Comparison of ENCODE assay signal across 8 cellular contexts in genomic region chr13:111203742-111204386, GRCh38.
DNase-seq lines count a peak whose midpoint lies in the region; ATAC-seq and TF ChIP-seq lines count a peak whose summit lies in the region.

No MANE protein-coding gene starts in this region.

- H3K36me3 Mint-ChIP-seq in activated CD8-positive, alpha-beta T cell treated with anti-CD3 and anti-CD28 coated beads for 36 hours (ENCODE audit: low read depth), result peaks cover 19% of the 10 kb centered on the region
- peaks cover 36% of the 10 kb centered on the region for H3K36me3 Mint-ChIP-seq in activated CD8-positive, alpha-beta T cell treated with anti-CD3 and anti-CD28 coated beads, Interleukin-2, amount 10 ng/mL, durations not matched to agents 7 days and 5 days (ENCODE audit: low read depth)
- peaks cover 16% of the 10 kb centered on the region for H3K36me3 Mint-ChIP-seq in WTC11

- H3K9me3 Mint-ChIP-seq in activated CD8-positive, alpha-beta T cell treated with anti-CD3 and anti-CD28 coated beads for 36 hours, result no peaks in the 10 kb centered on the region
- H3K9me3 Mint-ChIP-seq in activated CD8-positive, alpha-beta T cell treated with anti-CD3 and anti-CD28 coated beads, Interleukin-2, amount 10 ng/mL, durations not matched to agents 7 days and 5 days (ENCODE audit: insufficient read depth), result no peaks in the 10 kb centered on the region
- no peaks in the 10 kb centered on the region for H3K9me3 Mint-ChIP-seq in WTC11

- H3K36me3 ChIP-seq in thoracic aorta, result no peaks in the 10 kb centered on the region

- H3K4me1 Mint-ChIP-seq in activated CD8-positive, alpha-beta T cell treated with anti-CD3 and anti-CD28 coated beads for 36 hours (ENCODE audit: low read depth), result peaks cover 59% of the 10 kb centered on the region
- H3K4me1 Mint-ChIP-seq in activated CD8-positive, alpha-beta T cell treated with anti-CD3 and anti-CD28 coated beads, Interleukin-2, amount 10 ng/mL, durations not matched to agents 7 days and 5 days (ENCODE audit: low read depth), result peaks cover 54% of the 10 kb centered on the region
- peaks cover 73% of the 10 kb centered on the region for H3K4me1 Mint-ChIP-seq in WTC11

- peak overlapping the region; percentile 59 to 77 for H3K27ac ChIP-seq in thoracic aorta

- no peak overlapping the region for H3K4me3 Mint-ChIP-seq in activated CD8-positive, alpha-beta T cell treated with anti-CD3 and anti-CD28 coated beads for 36 hours
- no peak overlapping the region for H3K4me3 Mint-ChIP-seq in activated CD8-positive, alpha-beta T cell treated with anti-CD3 and anti-CD28 coated beads, Interleukin-2, amount 10 ng/mL, durations not matched to agents 7 days and 5 days
- no peak overlapping the region; the same call in 1 of the 2 replicates for H3K4me3 Mint-ChIP-seq in WTC11

- intact Hi-C loops in activated CD8-positive, alpha-beta T cell treated with anti-CD3 and anti-CD28 coated beads for 36 hours (cut with micrococcal nuclease), result loop anchor here (10.0 kb wide), 1 partner anchor 139 kb away; no protein-coding TSS in a partner anchor

- DNase-seq in activated CD8-positive, alpha-beta T cell treated with anti-CD3 and anti-CD28 coated beads for 36 hours, result no peak
- no peak for DNase-seq in activated CD8-positive, alpha-beta T cell treated with anti-CD3 and anti-CD28 coated beads, Interleukin-2, amount 10 ng/mL, durations not matched to agents 7 days and 5 days
- no peak for DNase-seq in WTC11 (ENCODE audit: low spot score)
- no peak for DNase-seq in left lobe of liver (ENCODE audit: low spot score)
- DNase-seq in thoracic aorta (ENCODE audit: low spot score), result no peak
- DNase-seq in HCEC 1CT, result no peak
- DNase-seq in NCI-H1694 treated with DMSO at 0.1 percent for 48 hours (lab: John Stamatoyannopoulos, UW), result no peak
- no peak for DNase-seq in stimulated activated CD4-positive, alpha-beta T cell treated with anti-CD3 and anti-CD28 coated beads, Interleukin-2, amount 100 ng/mL, for 48 hours

- POLR2A ChIA-PET in activated CD8-positive, alpha-beta T cell treated with anti-CD3 and anti-CD28 coated beads for 36 hours (lab: Charles Lee), result interaction anchor here (1.6 kb wide), 1 partner anchor 15 kb away, joined by 6 read pairs; no protein-coding TSS in a partner anchor
- POLR2A ChIA-PET in activated CD8-positive, alpha-beta T cell treated with anti-CD3 and anti-CD28 coated beads, Interleukin-2, amount 10 ng/mL, durations not matched to agents 7 days and 5 days (lab: Charles Lee), result no interaction called here
- POLR2A ChIA-PET in WTC11 (lab: Charles Lee), result interaction anchor here (1.4 kb wide), 1 partner anchor 22 kb away, joined by 5 read pairs; no protein-coding TSS in a partner anchor

- ATAC-seq in activated CD8-positive, alpha-beta T cell treated with anti-CD3 and anti-CD28 coated beads for 36 hours, result no peak
- ATAC-seq in activated CD8-positive, alpha-beta T cell treated with anti-CD3 and anti-CD28 coated beads, Interleukin-2, amount 10 ng/mL, durations not matched to agents 7 days and 5 days, result no peak
- ATAC-seq in WTC11 (no peak), left lobe of liver (peak; percentile 5), thoracic aorta (ENCODE audit: insufficient number of reproducible peaks, low FRiP score, low read depth) (no peak)

- no peaks in the 10 kb centered on the region for H3K9me3 ChIP-seq in thoracic aorta

- peak overlapping the region; percentile 52 for H3K27ac Mint-ChIP-seq in activated CD8-positive, alpha-beta T cell treated with anti-CD3 and anti-CD28 coated beads for 36 hours
- H3K27ac Mint-ChIP-seq in activated CD8-positive, alpha-beta T cell treated with anti-CD3 and anti-CD28 coated beads, Interleukin-2, amount 10 ng/mL, durations not matched to agents 7 days and 5 days, result no peak overlapping the region
- H3K27ac Mint-ChIP-seq in WTC11, result peak overlapping the region; percentile 12

- H3K4me1 ChIP-seq in thoracic aorta (ENCODE audit: control insufficient read depth in 1 of 2, low read depth in 2 of 2), result peaks cover 57 to 92% of the 10 kb centered on the region in 2 donors

- no peaks in the 10 kb centered on the region for H3K27me3 Mint-ChIP-seq in activated CD8-positive, alpha-beta T cell treated with anti-CD3 and anti-CD28 coated beads for 36 hours
- H3K27me3 Mint-ChIP-seq in activated CD8-positive, alpha-beta T cell treated with anti-CD3 and anti-CD28 coated beads, Interleukin-2, amount 10 ng/mL, durations not matched to agents 7 days and 5 days (ENCODE audit: low read depth), result no peaks in the 10 kb centered on the region
- H3K27me3 Mint-ChIP-seq in WTC11 (ENCODE audit: low read depth), result no peaks in the 10 kb centered on the region

- H3K27me3 ChIP-seq in thoracic aorta (replicated peaks; ENCODE audit: insufficient read depth), result no peaks in the 10 kb centered on the region

- CTCF ChIA-PET in activated CD8-positive, alpha-beta T cell treated with anti-CD3 and anti-CD28 coated beads for 36 hours (lab: Charles Lee), result interaction anchor here (0.9 to 2.5 kb wide), 5 partner anchors 8 to 136 kb away, joined by 3 to 11 read pairs (median 5); no protein-coding TSS in a partner anchor
- CTCF ChIA-PET in activated CD8-positive, alpha-beta T cell treated with anti-CD3 and anti-CD28 coated beads, Interleukin-2, amount 10 ng/mL, durations not matched to agents 7 days and 5 days (lab: Charles Lee), result interaction anchor here (0.9 to 2.3 kb wide), 9 partner anchors 8 to 136 kb away, joined by 3 to 19 read pairs (median 5); no protein-coding TSS in a partner anchor
- CTCF ChIA-PET in WTC11 (lab: Charles Lee), result interaction anchor here (1.3 to 2.0 kb wide), 3 partner anchors 12 to 137 kb away, joined by 3 to 7 read pairs (median 4); no protein-coding TSS in a partner anchor

- TF ChIP-seq CTCF in activated CD8-positive, alpha-beta T cell treated with anti-CD3 and anti-CD28 coated beads for 36 hours (IDR thresholded peaks at IDR 0.05), result no peak
- TF ChIP-seq CTCF in WTC11 (IDR thresholded peaks at IDR 0.05) (no peak), thoracic aorta (IDR thresholded peaks at IDR 0.05) (no peak)

- H3K4me3 ChIP-seq in thoracic aorta, result peak overlapping the region; percentile 63

TF ChIP-seq in WTC11, 78 proteins besides CTCF, POLR2A, EP300 and RAD21:
- TF ChIP-seq, protein P1, sequence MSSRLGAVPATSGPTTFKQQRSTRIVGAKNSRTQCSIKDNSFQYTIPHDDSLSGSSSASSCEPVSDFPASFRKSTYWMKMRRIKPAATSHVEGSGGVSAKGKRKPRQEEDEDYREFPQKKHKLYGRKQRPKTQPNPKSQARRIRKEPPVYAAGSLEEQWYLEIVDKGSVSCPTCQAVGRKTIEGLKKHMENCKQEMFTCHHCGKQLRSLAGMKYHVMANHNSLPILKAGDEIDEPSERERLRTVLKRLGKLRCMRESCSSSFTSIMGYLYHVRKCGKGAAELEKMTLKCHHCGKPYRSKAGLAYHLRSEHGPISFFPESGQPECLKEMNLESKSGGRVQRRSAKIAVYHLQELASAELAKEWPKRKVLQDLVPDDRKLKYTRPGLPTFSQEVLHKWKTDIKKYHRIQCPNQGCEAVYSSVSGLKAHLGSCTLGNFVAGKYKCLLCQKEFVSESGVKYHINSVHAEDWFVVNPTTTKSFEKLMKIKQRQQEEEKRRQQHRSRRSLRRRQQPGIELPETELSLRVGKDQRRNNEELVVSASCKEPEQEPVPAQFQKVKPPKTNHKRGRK (CRISPR knock-in tag; IDR thresholded peaks at IDR 0.05; ENCODE audit: borderline replicate concordance), result no peak
- TF ChIP-seq, protein P2, sequence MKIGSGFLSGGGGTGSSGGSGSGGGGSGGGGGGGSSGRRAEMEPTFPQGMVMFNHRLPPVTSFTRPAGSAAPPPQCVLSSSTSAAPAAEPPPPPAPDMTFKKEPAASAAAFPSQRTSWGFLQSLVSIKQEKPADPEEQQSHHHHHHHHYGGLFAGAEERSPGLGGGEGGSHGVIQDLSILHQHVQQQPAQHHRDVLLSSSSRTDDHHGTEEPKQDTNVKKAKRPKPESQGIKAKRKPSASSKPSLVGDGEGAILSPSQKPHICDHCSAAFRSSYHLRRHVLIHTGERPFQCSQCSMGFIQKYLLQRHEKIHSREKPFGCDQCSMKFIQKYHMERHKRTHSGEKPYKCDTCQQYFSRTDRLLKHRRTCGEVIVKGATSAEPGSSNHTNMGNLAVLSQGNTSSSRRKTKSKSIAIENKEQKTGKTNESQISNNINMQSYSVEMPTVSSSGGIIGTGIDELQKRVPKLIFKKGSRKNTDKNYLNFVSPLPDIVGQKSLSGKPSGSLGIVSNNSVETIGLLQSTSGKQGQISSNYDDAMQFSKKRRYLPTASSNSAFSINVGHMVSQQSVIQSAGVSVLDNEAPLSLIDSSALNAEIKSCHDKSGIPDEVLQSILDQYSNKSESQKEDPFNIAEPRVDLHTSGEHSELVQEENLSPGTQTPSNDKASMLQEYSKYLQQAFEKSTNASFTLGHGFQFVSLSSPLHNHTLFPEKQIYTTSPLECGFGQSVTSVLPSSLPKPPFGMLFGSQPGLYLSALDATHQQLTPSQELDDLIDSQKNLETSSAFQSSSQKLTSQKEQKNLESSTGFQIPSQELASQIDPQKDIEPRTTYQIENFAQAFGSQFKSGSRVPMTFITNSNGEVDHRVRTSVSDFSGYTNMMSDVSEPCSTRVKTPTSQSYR (CRISPR knock-in tag; IDR thresholded peaks at IDR 0.05), result no peak
- no peak for TF ChIP-seq MXD4 (CRISPR knock-in tag; IDR thresholded peaks at IDR 0.05; ENCODE audit: borderline replicate concordance)
- TF ChIP-seq GTF2I (CRISPR knock-in tag; conservative IDR thresholded peaks at IDR 0.05), result no peak
- TF ChIP-seq, protein P3, sequence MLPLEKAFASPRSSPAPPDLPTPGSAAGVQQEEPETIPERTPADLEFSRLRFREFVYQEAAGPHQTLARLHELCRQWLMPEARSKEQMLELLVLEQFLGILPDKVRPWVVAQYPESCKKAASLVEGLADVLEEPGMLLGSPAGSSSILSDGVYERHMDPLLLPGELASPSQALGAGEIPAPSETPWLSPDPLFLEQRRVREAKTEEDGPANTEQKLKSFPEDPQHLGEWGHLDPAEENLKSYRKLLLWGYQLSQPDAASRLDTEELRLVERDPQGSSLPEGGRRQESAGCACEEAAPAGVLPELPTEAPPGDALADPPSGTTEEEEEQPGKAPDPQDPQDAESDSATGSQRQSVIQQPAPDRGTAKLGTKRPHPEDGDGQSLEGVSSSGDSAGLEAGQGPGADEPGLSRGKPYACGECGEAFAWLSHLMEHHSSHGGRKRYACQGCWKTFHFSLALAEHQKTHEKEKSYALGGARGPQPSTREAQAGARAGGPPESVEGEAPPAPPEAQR (CRISPR knock-in tag; IDR thresholded peaks at IDR 0.05), result no peak
- TF ChIP-seq ZNF416 (CRISPR knock-in tag; IDR thresholded peaks at IDR 0.05), result no peak
- TF ChIP-seq SOX15 (CRISPR knock-in tag; IDR thresholded peaks at IDR 0.05), result no peak
- TF ChIP-seq ZNF317 (CRISPR knock-in tag; IDR thresholded peaks at IDR 0.05; ENCODE audit: borderline replicate concordance, low read depth), result no peak
